ENCODE assay signal across 1 cellular context in the genomic region with DNA sequence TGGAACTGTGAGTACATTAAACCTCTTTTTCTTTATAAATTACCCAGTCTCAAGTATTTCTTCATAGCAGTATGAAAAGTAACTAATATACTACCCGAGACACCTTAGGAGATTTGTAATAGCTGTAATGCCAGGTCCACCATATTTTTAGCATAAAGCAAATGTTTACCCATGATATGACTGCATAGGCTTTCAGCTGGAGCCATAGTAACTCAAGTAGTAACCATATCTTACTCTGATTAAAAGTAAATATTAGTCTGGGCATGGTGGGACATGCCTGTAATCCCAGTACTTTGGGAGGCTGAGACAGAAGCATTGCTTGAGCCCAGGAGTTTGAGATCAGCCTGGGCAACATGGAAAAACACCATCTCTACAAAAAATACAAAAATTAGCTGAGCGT. TPM values are rescaled to one million over a fixed set of nuclear protein-coding genes. Genes with fewer than 3 reads are reported as not detected.
"Had no signal": no experiment of that assay in that cellular context is flagged by ENCODE, and none has a peak within 500 bp of the region (broad histone marks: within the 10 kb centered on the region; RNA-seq: fewer than 3 reads in every experiment).

No MANE protein-coding gene starts in this region.

RNA-seq across cellular contexts. Expression of a gene that starts 52.4 kb away (rescaled TPM):
- total RNA-seq: HT-29 had no signal
